ENCODE assay signal across 23 cellular contexts in genomic region chr11:11472096-11472495, GRCh38.
"Had no signal": no experiment of that assay in that cellular context is flagged by ENCODE, and none has a peak within 500 bp of the region (broad histone marks: within the 10 kb centered on the region; RNA-seq: fewer than 3 reads in every experiment).

No MANE protein-coding gene starts in this region.

- H3K36me3 ChIP-seq: sigmoid colon, thoracic aorta had no signal

- H3K27me3 ChIP-seq: body of pancreas, dorsolateral prefrontal cortex, sigmoid colon, upper lobe of left lung had no signal

- H3K4me3 ChIP-seq: body of pancreas, dorsolateral prefrontal cortex, sigmoid colon, thoracic aorta, upper lobe of left lung had no signal

- H3K4me1 ChIP-seq: body of pancreas, upper lobe of left lung had no signal

- DNase-seq: activated CD4-positive, alpha-beta T cell treated with anti-CD3 and anti-CD28 coated beads for 36 hours; activated CD4-positive, alpha-beta T cell treated with anti-CD3 and anti-CD28 coated beads, Interleukin-2, amount 50 U/mL, for 48 hours; activated naive CD8-positive, alpha-beta T cell treated with anti-CD3 and anti-CD28 coated beads, Interleukin-2, amount 10 ng/mL, durations not matched to agents 7 days and 5 days; activated T-cell treated with anti-CD3 and anti-CD28 coated beads for 4 hours; body of pancreas; dorsolateral prefrontal cortex; foreskin melanocyte; glutamatergic neuron; hypothalamus; islet precursor cell; mammary epithelial cell; midbrain; nephron progenitor cell; occipital lobe; posterior cingulate gyrus; sigmoid colon; stimulated activated CD4-positive, alpha-beta T cell treated with anti-CD3 and anti-CD28 coated beads, Interleukin-4, amount 100 ng/mL, for 4 hours; stimulated activated naive B cell treated with anti-CD40 and anti-IgM and Interleukin-4, amounts not matched to agents 10 μg/mL and 1 μg/mL and 100 μg/mL, for 72 hours; upper lobe of left lung had no signal

- H3K27ac ChIP-seq: body of pancreas, dorsolateral prefrontal cortex, epithelial cell of prostate, sigmoid colon, thoracic aorta, upper lobe of left lung had no signal

- ATAC-seq: activated CD4-positive, alpha-beta T cell treated with anti-CD3 and anti-CD28 coated beads for 36 hours; body of pancreas; left lobe of liver; stimulated activated naive B cell treated with anti-CD40 and anti-IgM and Interleukin-4, amounts not matched to agents 10 μg/mL and 1 μg/mL and 100 μg/mL, for 72 hours; WTC11 had no signal

- H3K9me3 ChIP-seq: body of pancreas, sigmoid colon, thoracic aorta, upper lobe of left lung had no signal
